ENCODE assay signal across 10 cellular contexts in genomic region chr10:26485150-26485941, GRCh38. TPM values are rescaled to one million over a fixed set of nuclear protein-coding genes. Genes with fewer than 3 reads are reported as not detected.
DNase-seq lines count a peak whose midpoint lies in the region; FAIRE-seq and TF ChIP-seq lines count a peak whose summit lies in the region.
"Had no signal": no experiment of that assay in that cellular context is flagged by ENCODE, and none has a peak within 500 bp of the region (broad histone marks: within the 10 kb centered on the region; RNA-seq: fewer than 3 reads in every experiment).

No MANE protein-coding gene starts in this region.

- H3K4me1 ChIP-seq in adipocyte (ENCODE audit: control insufficient read depth, insufficient read depth, low read length) = peaks cover 61% of the 10 kb centered on the region
- H3K4me1 ChIP-seq in kidney (ENCODE audit: control insufficient read depth in 1 of 2, insufficient read depth in 1 of 2, low read depth in 1 of 2, low read length in 2 of 2) = peaks cover 5 to 10% of the 10 kb centered on the region in 2 donors
- peaks cover 3 to 53% (median 36%) of the 10 kb centered on the region in 5 donors for H3K4me1 ChIP-seq in subcutaneous abdominal adipose tissue (ENCODE audit: control insufficient read depth in 5 of 5, insufficient read depth in 5 of 5, low read length in 5 of 5)
- no peaks in the 10 kb centered on the region for H3K4me1 ChIP-seq in SK-N-SH (ENCODE audit: control insufficient read depth in 1 of 2, insufficient read depth in 2 of 2, low read depth in 1 of 2, low read length in 1 of 2)

- TF ChIP-seq CTCF in kidney (IDR thresholded peaks at IDR 0.05; ENCODE audit: borderline replicate concordance, extremely low read depth, insufficient read depth) (no peak), SK-N-SH (IDR thresholded peaks at IDR 0.05) (no peak)

- H3K27ac ChIP-seq in kidney (ENCODE audit: low read depth in 2 of 2, low read length in 2 of 2) (peak overlapping the region; percentile 14 to 72), subcutaneous abdominal adipose tissue (ENCODE audit: low read depth, low read length) (peak overlapping the region; percentile 89), SK-N-SH (ENCODE audit: low read depth in 2 of 2, low read length in 1 of 2) (peak overlapping the region in 1 of 2 experiments; percentile 87; a peak in 2 of 4 replicates)

- H3K9ac ChIP-seq in adipocyte (ENCODE audit: low read length) (peak overlapping the region; percentile 42), kidney (ENCODE audit: low read length in 2 of 2) (no peak overlapping the region), subcutaneous abdominal adipose tissue (ENCODE audit: low read length in 5 of 5) (peak overlapping the region in 4 of 5 donors; percentile 38 to 73 (median 52)), SK-N-SH (no peak overlapping the region)

- no peaks in the 10 kb centered on the region for H3K79me2 ChIP-seq in SK-N-SH (ENCODE audit: insufficient read depth)

- H3K27me3 ChIP-seq in adipocyte (replicated peaks; ENCODE audit: control insufficient read depth, insufficient read depth, low read length) (no peaks in the 10 kb centered on the region), subcutaneous abdominal adipose tissue (ENCODE audit: control insufficient read depth in 5 of 5, insufficient read depth in 4 of 5, low read length in 5 of 5) (no peaks in the 10 kb centered on the region), SK-N-SH (ENCODE audit: insufficient read depth) (no peaks in the 10 kb centered on the region)

- 19% methylated on average over 5 of the region's 5 CpGs for WGBS in SK-N-SH (ENCODE audit: low lambda C conversion rate)

- H3K36me3 ChIP-seq in adipocyte (ENCODE audit: control insufficient read depth, insufficient read depth, low read length, severe bottlenecking) = peaks cover 5% of the 10 kb centered on the region
- no peaks in the 10 kb centered on the region for H3K36me3 ChIP-seq in kidney (ENCODE audit: control insufficient read depth in 1 of 2, insufficient read depth in 2 of 2, low read length in 2 of 2)
- no peaks in the 10 kb centered on the region for H3K36me3 ChIP-seq in subcutaneous abdominal adipose tissue (ENCODE audit: control insufficient read depth in 5 of 5, insufficient read depth in 5 of 5, low read length in 5 of 5)
- H3K36me3 ChIP-seq in SK-N-SH (replicated peaks in 1 of 2; ENCODE audit: control insufficient read depth in 1 of 2, insufficient read depth in 2 of 2, low read length in 1 of 2) = no peaks in the 10 kb centered on the region

- peaks cover 17% of the 10 kb centered on the region for H3F3A ChIP-seq in SK-N-SH (replicated peaks; ENCODE audit: insufficient read depth)

- H3K27ac Mint-ChIP-seq in T-helper 2 cell treated with Interferon-gamma antibody and Interleukin-4, amounts not matched to agents 5 μg/mL and 100 μg/mL, for 36 hours = peak overlapping the region; percentile 49

- H3K4me1 Mint-ChIP-seq in T-helper 2 cell treated with Interferon-gamma antibody and Interleukin-4, amounts not matched to agents 5 μg/mL and 100 μg/mL, for 36 hours (ENCODE audit: low read depth) = peaks cover 61% of the 10 kb centered on the region

- H3K9me3 ChIP-seq in adipocyte (ENCODE audit: control insufficient read depth, low read length) (no peaks in the 10 kb centered on the region), kidney (ENCODE audit: control insufficient read depth in 1 of 2, low read length in 2 of 2) (no peaks in the 10 kb centered on the region), subcutaneous abdominal adipose tissue (ENCODE audit: control insufficient read depth in 5 of 5, low read length in 5 of 5) (no peaks in the 10 kb centered on the region), SK-N-SH (no peaks in the 10 kb centered on the region)

- H3K9me2 ChIP-seq in SK-N-SH = no peaks in the 10 kb centered on the region

- H3K4me3 ChIP-seq in adipocyte (ENCODE audit: low read length) = peak overlapping the region; percentile 23
- H3K4me3 ChIP-seq in kidney (ENCODE audit: low read length in 2 of 2) = no peak overlapping the region
- no peak overlapping the region for H3K4me3 ChIP-seq in subcutaneous abdominal adipose tissue (ENCODE audit: low read depth in 1 of 5, low read length in 5 of 5)
- H3K4me3 ChIP-seq in SK-N-SH (ENCODE audit: low read depth in 2 of 2, low read length in 1 of 2) = no peak overlapping the region

- H3K4me2 ChIP-seq in SK-N-SH = no peak overlapping the region

- H4K20me1 ChIP-seq in SK-N-SH (ENCODE audit: insufficient read depth) = no peaks in the 10 kb centered on the region

- H3K27me3 Mint-ChIP-seq in T-helper 2 cell treated with Interferon-gamma antibody and Interleukin-4, amounts not matched to agents 5 μg/mL and 100 μg/mL, for 36 hours (ENCODE audit: low read depth) = no peaks in the 10 kb centered on the region

- POLR2A ChIA-PET in SK-N-SH (lab: Yijun Ruan, JAX) = no interaction called here

- peak overlapping the region; percentile 34 for H3K4me3 Mint-ChIP-seq in T-helper 2 cell treated with Interferon-gamma antibody and Interleukin-4, amounts not matched to agents 5 μg/mL and 100 μg/mL, for 36 hours

- H3K36me3 Mint-ChIP-seq in T-helper 2 cell treated with Interferon-gamma antibody and Interleukin-4, amounts not matched to agents 5 μg/mL and 100 μg/mL, for 36 hours (ENCODE audit: low read depth) = peaks cover 11% of the 10 kb centered on the region

- FAIRE-seq in kidney (lab: Jason Lieb, UNC) = no peak

- no peak overlapping the region for H2AFZ ChIP-seq in SK-N-SH (ENCODE audit: low read depth)

- no peak for DNase-seq in T-helper 2 cell treated with Interferon-gamma antibody and Interleukin-4, amounts not matched to agents 5 μg/mL and 100 μg/mL, for 36 hours (ENCODE audit: low spot score)
- DNase-seq in T-helper 2 cell (no peak), adipocyte (ENCODE audit: low read depth) (no peak), kidney (no peak), SK-N-SH (no peak), NCI-H1694 (lab: John Stamatoyannopoulos, UW) (no peak), cerebellar nuclear complex (lab: John Stamatoyannopoulos, UW) (no peak)
- DNase-seq: MM.1S, SW 1271 had no signal

- intact Hi-C loops in kidney (cut with DNase I) = no loop called here

- TF ChIP-seq EP300 in SK-N-SH (IDR thresholded peaks at IDR 0.05; ENCODE audit: borderline replicate concordance in 1 of 2, low read depth in 1 of 2, low read length in 1 of 2) = no peak

- no peaks in the 10 kb centered on the region for H3K9me3 Mint-ChIP-seq in T-helper 2 cell treated with Interferon-gamma antibody and Interleukin-4, amounts not matched to agents 5 μg/mL and 100 μg/mL, for 36 hours

- no peak for TF ChIP-seq RAD21 in SK-N-SH (IDR thresholded peaks at IDR 0.05; ENCODE audit: low read length)

- CTCF ChIA-PET in SK-N-SH (lab: Yijun Ruan, JAX) = no interaction called here

TF ChIP-seq in SK-N-SH, 30 proteins besides CTCF, POLR2A, EP300 and RAD21:
- TF ChIP-seq USF2 (IDR thresholded peaks at IDR 0.05; ENCODE audit: borderline replicate concordance, low read depth, low read length) = no peak
- no peak for TF ChIP-seq TCF12 (IDR thresholded peaks at IDR 0.05)
- TF ChIP-seq GABPA (IDR thresholded peaks at IDR 0.05; ENCODE audit: low read depth) = no peak
- TF ChIP-seq NRF1 (IDR thresholded peaks at IDR 0.05; ENCODE audit: low read depth, low read length) = no peak

RNA-seq across cellular contexts. Expression of gene APBB1IP, which starts 47.2 kb away (rescaled TPM):
- 20.5 TPM for total RNA-seq in kidney
- polyA plus RNA-seq in kidney (ENCODE audit: insufficient read depth, low read depth, low replicate concordance) = 4.1 TPM
- 0.02 TPM in 1 of 2 replicates, not detected in the other for polyA plus RNA-seq in SK-N-SH (2012; rRNA removed)
- polyA plus RNA-seq in SK-N-SH (2012; cell fraction: cytosol; rRNA removed) = not detected in 2 replicates
- 0.02 TPM in 1 of 2 replicates, not detected in the other for polyA plus RNA-seq in SK-N-SH (2012; cell fraction: nucleus; rRNA removed)

Comparison
In these comparisons a context has a peak if more than half of its experiments do, and no peak if none do; other contexts are left out.
1. H3K9ac ChIP-seq: peak in adipocyte (single experiment) and subcutaneous abdominal adipose tissue (4 of 5); none in kidney (0 of 2) and SK-N-SH (single experiment).